Comparison of ENCODE assay signal across 7 cellular contexts in genomic region chr9:99936947-99937587, GRCh38.
"Had no signal": no experiment of that assay in that cellular context is flagged by ENCODE, and none has a peak within 500 bp of the region (broad histone marks: within the 10 kb centered on the region; RNA-seq: fewer than 3 reads in every experiment).

No MANE protein-coding gene starts in this region.

- ATAC-seq: GM12878 had no signal

- H3K4me3 ChIP-seq: GM12878 had no signal

- FAIRE-seq: GM12878, GM12891, GM12892, GM18507, GM19239 had no signal

- DNase-seq: GDM1, GF-D8 had no signal
